ENCODE assay signal across 24 cellular contexts in the genomic region with DNA sequence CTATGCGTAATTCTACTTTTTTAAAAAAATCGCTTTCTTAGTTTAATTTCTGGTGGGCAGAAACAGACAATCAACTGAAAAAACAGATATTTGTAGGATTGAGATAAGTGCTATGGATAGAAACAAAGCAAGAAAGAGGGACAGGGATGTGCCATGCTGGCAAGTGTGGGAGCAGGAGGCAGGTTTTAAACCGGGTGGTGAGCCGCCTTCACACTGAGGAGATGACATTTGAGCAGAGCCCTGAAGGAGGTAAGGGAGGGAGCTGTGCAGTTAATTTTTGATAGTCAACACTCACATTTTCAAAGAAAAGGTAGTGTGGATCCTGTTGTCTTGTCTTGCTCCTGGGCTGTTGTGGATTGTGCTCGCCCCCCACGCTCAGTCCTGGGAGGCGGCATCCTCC.
"Had no signal": no experiment of that assay in that cellular context is flagged by ENCODE, and none has a peak within 500 bp of the region (broad histone marks: within the 10 kb centered on the region; RNA-seq: fewer than 3 reads in every experiment).

No MANE protein-coding gene starts in this region.

- H3K36me3 Mint-ChIP-seq: activated naive CD4-positive, alpha-beta T cell treated with anti-CD3 and anti-CD28 coated beads, Interleukin-2, amount 50 U/mL, for 72 hours had no signal

- ATAC-seq: activated T-cell treated with anti-CD3 and anti-CD28 coated beads, Interleukin-2, amount 50 U/mL, for 72 hours; effector memory CD8-positive, alpha-beta T cell; gastroesophageal sphincter had no signal

- H3K27me3 Mint-ChIP-seq: activated CD4-positive, alpha-beta memory T cell treated with anti-CD3 and anti-CD28 coated beads for 36 hours; activated CD4-positive, alpha-beta T cell treated with anti-CD3 and anti-CD28 coated beads for 36 hours; activated CD4-positive, alpha-beta T cell treated with anti-CD3 and anti-CD28 coated beads, Interleukin-2, amount 10 ng/mL, durations not matched to agents 24 days and 14 days; activated naive CD4-positive, alpha-beta T cell treated with anti-CD3 and anti-CD28 coated beads, Interleukin-2, amount 10 ng/mL, durations not matched to agents 7 days and 5 days; activated naive CD8-positive, alpha-beta T cell treated with anti-CD3 and anti-CD28 coated beads, Interleukin-2, amount 10 ng/mL, durations not matched to agents 7 days and 5 days; activated T-cell treated with anti-CD3 and anti-CD28 coated beads, Interleukin-2, amount 50 U/mL, for 24 hours; effector memory CD8-positive, alpha-beta T cell had no signal

- H3K27ac Mint-ChIP-seq: activated CD4-positive, alpha-beta memory T cell treated with anti-CD3 and anti-CD28 coated beads for 36 hours; activated CD4-positive, alpha-beta T cell treated with anti-CD3 and anti-CD28 coated beads for 36 hours; activated CD4-positive, alpha-beta T cell treated with anti-CD3 and anti-CD28 coated beads, Interleukin-2, amount 10 ng/mL, durations not matched to agents 24 days and 14 days; activated naive CD4-positive, alpha-beta T cell treated with anti-CD3 and anti-CD28 coated beads, Interleukin-2, amount 10 ng/mL, durations not matched to agents 7 days and 5 days; activated naive CD4-positive, alpha-beta T cell treated with anti-CD3 and anti-CD28 coated beads, Interleukin-2, amount 50 U/mL, for 72 hours; activated naive CD8-positive, alpha-beta T cell treated with anti-CD3 and anti-CD28 coated beads, Interleukin-2, amount 10 ng/mL, durations not matched to agents 7 days and 5 days; activated T-cell treated with anti-CD3 and anti-CD28 coated beads, Interleukin-2, amount 50 U/mL, for 24 hours; activated T-cell treated with anti-CD3 and anti-CD28 coated beads, Interleukin-2, amount 50 U/mL, for 72 hours had no signal

- H3K9me3 Mint-ChIP-seq: activated CD4-positive, alpha-beta memory T cell treated with anti-CD3 and anti-CD28 coated beads for 36 hours; activated CD4-positive, alpha-beta T cell treated with anti-CD3 and anti-CD28 coated beads, Interleukin-2, amount 10 ng/mL, durations not matched to agents 24 days and 14 days; activated naive CD4-positive, alpha-beta T cell treated with anti-CD3 and anti-CD28 coated beads, Interleukin-2, amount 10 ng/mL, durations not matched to agents 7 days and 5 days; activated naive CD4-positive, alpha-beta T cell treated with anti-CD3 and anti-CD28 coated beads, Interleukin-2, amount 50 U/mL, for 72 hours; activated naive CD8-positive, alpha-beta T cell treated with anti-CD3 and anti-CD28 coated beads, Interleukin-2, amount 10 ng/mL, durations not matched to agents 7 days and 5 days; activated T-cell treated with anti-CD3 and anti-CD28 coated beads, Interleukin-2, amount 50 U/mL, for 24 hours; activated T-cell treated with anti-CD3 and anti-CD28 coated beads, Interleukin-2, amount 50 U/mL, for 72 hours; effector memory CD8-positive, alpha-beta T cell had no signal

- DNase-seq: activated CD4-positive, alpha-beta memory T cell treated with anti-CD3 and anti-CD28 coated beads for 36 hours; activated CD4-positive, alpha-beta T cell treated with anti-CD3 and anti-CD28 coated beads for 36 hours; activated CD4-positive, alpha-beta T cell treated with anti-CD3 and anti-CD28 coated beads, Interleukin-2, amount 10 ng/mL, durations not matched to agents 24 days and 14 days; activated CD4-positive, CD25-positive, alpha-beta regulatory T cell; activated CD4-positive, CD25-positive, alpha-beta regulatory T cell treated with anti-CD3 and anti-CD28 coated beads, Interleukin-2, amount 50 U/mL, for 72 hours; activated CD8-positive, alpha-beta memory T cell treated with anti-CD3 and anti-CD28 coated beads, Interleukin-2, amount 50 U/mL, for 48 hours; activated gamma-delta T cell; activated naive CD4-positive, alpha-beta T cell; activated naive CD4-positive, alpha-beta T cell treated with anti-CD3 and anti-CD28 coated beads, Interleukin-2, amount 10 ng/mL, durations not matched to agents 7 days and 5 days; activated naive CD8-positive, alpha-beta T cell treated with anti-CD3 and anti-CD28 coated beads, Interleukin-2, amount 10 ng/mL, durations not matched to agents 7 days and 5 days; activated T-cell treated with anti-CD3 and anti-CD28 coated beads for 4 hours; activated T-cell treated with anti-CD3 and anti-CD28 coated beads, Interleukin-2, amount 50 U/mL, for 24 hours; activated T-cell treated with anti-CD3 and anti-CD28 coated beads, Interleukin-2, amount 50 U/mL, for 72 hours; brain microvascular endothelial cell; cortex of kidney; dermis blood vessel endothelial cell; effector CD4-positive, alpha-beta T cell; effector memory CD8-positive, alpha-beta T cell; esophagus squamous epithelium; foreskin melanocyte; T-helper 1 cell; T-helper 2 cell had no signal

- H3K4me3 Mint-ChIP-seq: activated CD4-positive, alpha-beta memory T cell treated with anti-CD3 and anti-CD28 coated beads for 36 hours; activated CD4-positive, alpha-beta T cell treated with anti-CD3 and anti-CD28 coated beads for 36 hours; activated CD4-positive, alpha-beta T cell treated with anti-CD3 and anti-CD28 coated beads, Interleukin-2, amount 10 ng/mL, durations not matched to agents 24 days and 14 days; activated naive CD4-positive, alpha-beta T cell treated with anti-CD3 and anti-CD28 coated beads, Interleukin-2, amount 10 ng/mL, durations not matched to agents 7 days and 5 days; activated naive CD8-positive, alpha-beta T cell treated with anti-CD3 and anti-CD28 coated beads, Interleukin-2, amount 10 ng/mL, durations not matched to agents 7 days and 5 days; activated T-cell treated with anti-CD3 and anti-CD28 coated beads, Interleukin-2, amount 50 U/mL, for 24 hours; activated T-cell treated with anti-CD3 and anti-CD28 coated beads, Interleukin-2, amount 50 U/mL, for 72 hours; effector memory CD8-positive, alpha-beta T cell had no signal
